In genomic region chr3:193868590-193868989, GRCh38 we compare ENCODE assay signal across 20 cellular contexts.
DNase-seq lines count a peak whose midpoint lies in the region; ATAC-seq and TF ChIP-seq lines count a peak whose summit lies in the region.
"Had no signal": no experiment of that assay in that cellular context is flagged by ENCODE, and none has a peak within 500 bp of the region (broad histone marks: within the 10 kb centered on the region; RNA-seq: fewer than 3 reads in every experiment).

No MANE protein-coding gene starts in this region.

- H3F3A ChIP-seq in Loucy (ENCODE audit: low read depth) = peaks cover 10% of the 10 kb centered on the region; the same call in 1 of the 2 replicates

- peak; percentile 46 for ATAC-seq in GM21576 (IDR thresholded peaks at IDR 0.05; ENCODE audit: unreplicated experiment)
- ATAC-seq in GM19452 (IDR thresholded peaks at IDR 0.05; ENCODE audit: unreplicated experiment) = no peak
- ATAC-seq: mucosa of descending colon, pancreas, T-helper 17 cell had no signal

- TF ChIP-seq CTCF in Loucy (conservative IDR thresholded peaks at IDR 0.05; ENCODE audit: low read length) = no peak

- H3K4me3 ChIP-seq in Loucy (ENCODE audit: low read length, poor library complexity, severe bottlenecking) = peak overlapping the region; percentile 45
- H3K4me3 ChIP-seq: cardiac muscle cell, mucosa of descending colon, pancreas, Peyer's patch had no signal

- peaks cover 69% of the 10 kb centered on the region for H3K4me1 ChIP-seq in Loucy (ENCODE audit: insufficient read depth, low read length, poor library complexity, severe bottlenecking)

- no peaks in the 10 kb centered on the region for H4K20me1 ChIP-seq in Loucy (ENCODE audit: insufficient read depth, low read length, poor library complexity, severe bottlenecking)

- H2AFZ ChIP-seq in Loucy (ENCODE audit: low read length) = no peak overlapping the region

- peak overlapping the region; percentile 60 for H3K4me2 ChIP-seq in Loucy (ENCODE audit: low read depth, low read length, poor library complexity, severe bottlenecking)
- H3K4me2 ChIP-seq: KMS-11 had no signal

- H3K79me2 ChIP-seq in Loucy (ENCODE audit: insufficient read depth, low read length) = no peaks in the 10 kb centered on the region

- no peaks in the 10 kb centered on the region for H3K9me3 ChIP-seq in Loucy (ENCODE audit: insufficient read depth, low read depth, low read length)
- H3K9me3 ChIP-seq: mucosa of descending colon, pancreas, Peyer's patch, spleen had no signal

- in situ Hi-C loops in Caki2 (cut with HindIII; ENCODE audit: low pct_unique_long_range_greater_than_20kb, low sequenced_read_pairs) = no loop called here

- H3K27me3 ChIP-seq in Loucy (ENCODE audit: insufficient read depth, low read length, poor library complexity, severe bottlenecking) = no peaks in the 10 kb centered on the region
- H3K27me3 ChIP-seq: pancreas, Peyer's patch had no signal

- DNase-seq in Caki2 (ENCODE audit: low read depth) (peak; percentile 24), kidney tubule cell (ENCODE audit: low spot score) (peak; percentile 79), NCI-H1694 treated with DMSO at 0.1 percent for 48 hours (lab: John Stamatoyannopoulos, UW) (no peak), SIG-M5 (lab: John Stamatoyannopoulos, UW) (no peak), GM19238 (ENCODE audit: insufficient read length, low spot score) (no peak)
- DNase-seq: activated CD4-positive, alpha-beta T cell treated with anti-CD3 and anti-CD28 coated beads for 1 hour; activated CD8-positive, alpha-beta memory T cell treated with anti-CD3 and anti-CD28 coated beads, Interleukin-2, amount 50 U/mL, for 48 hours; foreskin melanocyte; mucosa of descending colon; NCI-H1694; NCI-H524 treated with DMSO at 0.1 percent for 48 hours; pancreas; spleen; T-helper 17 cell had no signal

- no peaks in the 10 kb centered on the region for H3K9me2 ChIP-seq in Loucy (replicated peaks; ENCODE audit: low read depth, low read length)

- H3K9ac ChIP-seq in Loucy (ENCODE audit: low read depth, low read length, poor library complexity, severe bottlenecking) = peak overlapping the region; percentile 63
- H3K9ac ChIP-seq: KMS-11 had no signal

- no peaks in the 10 kb centered on the region for H3K36me3 ChIP-seq in Loucy (ENCODE audit: insufficient read depth, low read length)
- H3K36me3 ChIP-seq: cardiac muscle cell, pancreas, Peyer's patch, spleen had no signal

Comparison
In these comparisons a context has a peak if more than half of its experiments do, and no peak if none do; other contexts are left out.
1. DNase-seq: peak in Caki2 (single experiment) and kidney tubule cell (single experiment); none in NCI-H1694 treated with DMSO at 0.1 percent for 48 hours (single experiment), SIG-M5 (single experiment) and GM19238 (single experiment).